In the genomic region with DNA sequence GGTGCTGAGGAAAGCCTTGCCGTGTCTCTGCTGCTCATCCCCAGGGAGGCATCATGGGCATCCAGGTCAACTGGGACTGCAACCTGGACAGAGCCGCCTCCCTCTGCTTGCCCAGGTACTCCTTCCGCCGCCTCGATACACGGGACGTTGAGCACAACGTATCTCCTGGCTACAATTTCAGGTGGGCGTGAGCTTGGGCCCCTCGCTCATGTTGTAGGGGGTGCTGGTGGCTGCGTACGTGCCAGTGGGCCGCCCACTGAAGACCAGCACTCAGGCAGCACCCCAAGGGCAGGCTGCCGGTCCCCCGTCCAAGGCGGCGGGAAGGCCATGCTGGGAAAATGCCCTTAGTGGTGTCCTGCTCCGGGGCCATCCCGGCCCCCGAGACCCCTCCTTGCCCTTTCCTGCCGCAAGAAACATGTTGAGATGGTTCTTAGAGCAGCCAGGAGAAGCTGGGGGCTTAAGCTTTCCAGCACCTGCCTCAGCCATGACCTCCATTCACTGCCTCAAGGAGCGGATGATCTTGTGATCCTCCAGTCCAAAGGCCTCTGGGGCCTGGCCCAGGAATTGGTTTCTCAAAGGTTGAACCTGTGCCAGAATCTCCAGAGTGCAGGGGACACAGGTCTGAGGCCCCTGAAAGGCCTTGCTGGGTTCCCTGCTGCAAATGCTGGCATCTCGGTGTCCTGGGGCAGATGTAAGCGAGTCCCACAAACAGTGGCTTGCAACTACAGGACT, we compare ENCODE assay signal across 1 cellular context.
TF ChIP-seq lines count a peak whose summit lies in the region.

No MANE protein-coding gene starts in this region.

TF ChIP-seq in HepG2, 621 proteins besides CTCF, POLR2A, EP300 and RAD21:
- TF ChIP-seq AGO2 (optimal IDR thresholded peaks at IDR 0.05; ENCODE audit: low read depth, low read length) (peak; percentile 49), MBD4 (IDR thresholded peaks at IDR 0.05; ENCODE audit: borderline replicate concordance, low read length) (no peak)
